Comparison of ENCODE assay signal across 22 cellular contexts in the genomic region with DNA sequence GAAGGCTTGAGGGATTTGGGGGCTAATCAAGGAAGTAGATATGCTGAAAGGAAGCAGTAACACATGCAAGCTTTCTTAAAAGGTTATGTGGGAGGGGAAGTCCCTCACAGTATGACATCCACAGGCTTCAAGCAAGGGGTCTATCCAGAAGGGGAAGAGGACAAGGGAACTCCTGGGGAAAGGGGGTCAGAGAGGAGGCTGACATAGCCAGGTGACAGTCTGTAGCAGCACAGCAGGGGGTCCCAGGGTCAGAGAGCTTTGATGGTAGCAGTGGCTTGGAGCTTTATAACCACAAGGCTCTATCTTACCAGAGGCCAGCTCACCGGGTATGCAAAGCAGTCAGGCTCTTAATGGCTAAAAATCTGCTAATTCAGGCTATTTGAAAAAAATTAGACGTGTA.
"Had no signal": no experiment of that assay in that cellular context is flagged by ENCODE, and none has a peak within 500 bp of the region (broad histone marks: within the 10 kb centered on the region; RNA-seq: fewer than 3 reads in every experiment).

No MANE protein-coding gene starts in this region.

- H3K9me3 Mint-ChIP-seq: activated T-helper 2 cell treated with anti-CD3 and anti-CD28 coated beads, Interferon-gamma antibody, Interleukin-2, Interleukin-4, amounts not matched to agents 10 μg/mL and 5 μg/mL and 100 μg/mL, durations not matched to agents 14 hours and 24 hours and 36 hours; neural crest cell had no signal

- DNase-seq: activated CD4-positive, alpha-beta T cell treated with anti-CD3 and anti-CD28 coated beads for 1 hour; activated CD4-positive, alpha-beta T cell treated with anti-CD3 and anti-CD28 coated beads, Interleukin-2, amount 50 U/mL, for 1 hour; activated CD8-positive, alpha-beta memory T cell treated with anti-CD3 and anti-CD28 coated beads, Interleukin-2, amount 10 ng/mL, durations not matched to agents 7 days and 5 days; activated CD8-positive, alpha-beta T cell treated with anti-CD3 and anti-CD28 coated beads, Interleukin-2, amount 10 ng/mL, durations not matched to agents 7 days and 5 days; activated T-cell treated with anti-CD3 and anti-CD28 coated beads, Interleukin-2, amount 50 U/mL, for 48 hours; cerebellar nuclear complex; colonic mucosa; effector CD8-positive, alpha-beta T cell; midbrain; naive thymus-derived CD8-positive, alpha-beta T cell; stimulated activated CD4-positive, alpha-beta T cell treated with anti-CD3 and anti-CD28 coated beads, Interleukin-2, amount 100 ng/mL, for 48 hours; T-helper 2 cell; trophoblast cell had no signal

- ATAC-seq: activated CD8-positive, alpha-beta memory T cell treated with anti-CD3 and anti-CD28 coated beads, Interleukin-2, amount 10 ng/mL, durations not matched to agents 7 days and 5 days; activated CD8-positive, alpha-beta T cell treated with anti-CD3 and anti-CD28 coated beads, Interleukin-2, amount 10 ng/mL, durations not matched to agents 7 days and 5 days; naive thymus-derived CD8-positive, alpha-beta T cell had no signal

- H3K4me3 ChIP-seq: ascending aorta, cardiac muscle cell, colonic mucosa, right atrium auricular region, thoracic aorta had no signal

- H3K27ac Mint-ChIP-seq: activated CD8-positive, alpha-beta memory T cell treated with anti-CD3 and anti-CD28 coated beads, Interleukin-2, amount 10 ng/mL, durations not matched to agents 7 days and 5 days; activated CD8-positive, alpha-beta T cell treated with anti-CD3 and anti-CD28 coated beads, Interleukin-2, amount 10 ng/mL, durations not matched to agents 7 days and 5 days; activated naive CD8-positive, alpha-beta T cell; activated T-helper 2 cell treated with anti-CD3 and anti-CD28 coated beads, Interferon-gamma antibody, Interleukin-2, Interleukin-4, amounts not matched to agents 10 μg/mL and 5 μg/mL and 100 μg/mL, durations not matched to agents 14 hours and 24 hours and 36 hours; brain; stimulated activated naive CD8-positive, alpha-beta T cell treated with anti-CD3 and anti-CD28 coated beads, Interleukin-15, Interleukin-2, amounts not matched to agents 100 ng/mL and 50 ng/mL, for 24 hours had no signal

- H3K36me3 ChIP-seq: ascending aorta, cardiac muscle cell, colonic mucosa, right atrium auricular region, thoracic aorta had no signal

- H3K27me3 Mint-ChIP-seq: activated CD8-positive, alpha-beta memory T cell treated with anti-CD3 and anti-CD28 coated beads, Interleukin-2, amount 10 ng/mL, durations not matched to agents 7 days and 5 days; activated naive CD8-positive, alpha-beta T cell had no signal

- H3K4me1 ChIP-seq: ascending aorta, colonic mucosa, right atrium auricular region had no signal

- H3K27me3 ChIP-seq: ascending aorta, cardiac muscle cell, colonic mucosa, right atrium auricular region had no signal

- H3K9me3 ChIP-seq: ascending aorta, colonic mucosa, right atrium auricular region, thoracic aorta had no signal

- H3K4me3 Mint-ChIP-seq: activated CD8-positive, alpha-beta memory T cell treated with anti-CD3 and anti-CD28 coated beads, Interleukin-2, amount 10 ng/mL, durations not matched to agents 7 days and 5 days; activated CD8-positive, alpha-beta T cell treated with anti-CD3 and anti-CD28 coated beads, Interleukin-2, amount 10 ng/mL, durations not matched to agents 7 days and 5 days; activated naive CD8-positive, alpha-beta T cell; brain; naive thymus-derived CD8-positive, alpha-beta T cell; neural crest cell; stimulated activated naive CD8-positive, alpha-beta T cell treated with anti-CD3 and anti-CD28 coated beads, Interleukin-15, Interleukin-2, amounts not matched to agents 100 ng/mL and 50 ng/mL, for 24 hours had no signal

- H3K36me3 Mint-ChIP-seq: activated CD8-positive, alpha-beta memory T cell treated with anti-CD3 and anti-CD28 coated beads, Interleukin-2, amount 10 ng/mL, durations not matched to agents 7 days and 5 days; activated naive CD8-positive, alpha-beta T cell; brain had no signal

- H3K27ac ChIP-seq: ascending aorta, cardiac muscle cell, colonic mucosa, right atrium auricular region, thoracic aorta had no signal

- H3K4me1 Mint-ChIP-seq: activated CD8-positive, alpha-beta memory T cell treated with anti-CD3 and anti-CD28 coated beads, Interleukin-2, amount 10 ng/mL, durations not matched to agents 7 days and 5 days; naive thymus-derived CD8-positive, alpha-beta T cell had no signal
